In the genomic region with DNA sequence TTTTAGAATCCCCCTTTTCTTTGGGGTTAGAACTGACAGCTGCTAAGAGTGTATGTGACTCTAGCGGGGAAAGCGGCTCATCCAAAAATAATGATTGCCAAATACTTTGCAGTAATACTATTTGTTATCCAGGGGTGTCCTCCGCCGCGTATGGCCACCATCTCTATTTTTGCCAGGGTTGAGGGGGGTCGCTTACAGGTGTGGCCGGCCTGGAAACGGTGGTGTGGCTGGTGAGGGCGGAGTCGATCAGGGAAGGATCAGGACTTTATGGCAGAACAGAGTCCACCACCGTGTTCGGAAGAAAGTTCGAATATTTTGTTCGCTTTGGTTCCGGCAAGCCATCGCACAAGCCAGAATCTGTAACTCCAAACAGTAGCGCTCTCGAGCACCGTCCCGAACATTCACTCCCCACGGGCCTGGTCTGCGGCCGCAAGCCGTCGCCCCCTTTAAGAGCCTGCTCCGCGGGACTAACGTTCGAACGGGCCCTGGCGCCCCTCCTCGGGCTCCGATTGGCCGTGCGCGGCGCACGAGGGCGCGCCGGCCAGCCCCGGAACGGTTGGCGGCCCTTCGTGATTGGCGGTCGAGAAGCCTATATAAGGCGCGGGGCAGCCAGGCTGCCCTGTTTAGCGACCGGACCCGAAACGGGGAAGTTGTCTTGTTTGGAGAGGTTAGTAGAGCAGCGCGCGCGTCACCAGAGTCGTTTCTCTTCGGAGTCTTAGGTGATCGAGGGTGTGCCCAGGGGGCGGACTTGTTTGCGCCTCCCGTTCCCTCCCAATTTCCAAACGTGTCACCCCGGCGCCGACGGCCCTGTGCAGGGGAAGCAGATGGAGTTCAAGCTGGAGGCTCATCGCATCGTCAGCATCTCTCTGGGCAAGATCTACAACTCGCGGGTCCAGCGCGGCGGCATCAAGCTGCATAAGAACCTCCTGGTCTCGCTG, we compare ENCODE assay signal across 8 cellular contexts. TPM values are rescaled to one million over a fixed set of nuclear protein-coding genes. Genes with fewer than 3 reads are reported as not detected.
DNase-seq lines count a peak whose midpoint lies in the region; ATAC-seq and TF ChIP-seq lines count a peak whose summit lies in the region.

Gene IER5 (plus strand): TSS at position 622 of the 938 bp plus-strand sequence. CDS start 203 bp downstream, at position 825.

- H3K4me2 ChIP-seq in PC-9 = peak within 1 kb of the TSS; percentile 99

- intact Hi-C loops in PC-9 (cut with micrococcal nuclease; ENCODE audit: unreplicated experiment) = loop anchor here (1.0 kb wide), 6 partner anchors 24 to 66 kb away; partner anchors contain the start of gene STX6
- intact Hi-C loops in mucosa of descending colon (cut with DNase I, micrococcal nuclease) = no loop called here

- H3K36me3 ChIP-seq in PC-9 (ENCODE audit: low read depth) (peaks cover 35% of the 10 kb centered on the region), mucosa of descending colon (ENCODE audit: low read depth) (peaks cover 4% of the 10 kb centered on the region)

- peaks cover 37% of the 10 kb centered on the region for H4K20me1 ChIP-seq in PC-9 (ENCODE audit: insufficient read depth)

- POLR2A ChIA-PET in PC-9 (lab: Charles Lee; ENCODE audit: unreplicated experiment) = interaction anchor here (0.6 to 0.9 kb wide), 9 partner anchors 15 to 918 kb away, joined by 3 to 14 read pairs (median 4); partner anchors contain the start of gene MR1

- CTCF ChIA-PET in PC-9 (lab: Charles Lee) = no interaction called here

- H3K4me1 ChIP-seq in PC-9 (replicated peaks; ENCODE audit: insufficient read depth) (peaks cover 39% of the 10 kb centered on the region), mucosa of descending colon (ENCODE audit: low read depth) (peaks cover 36% of the 10 kb centered on the region)

- H3K27ac ChIP-seq in PC-9 (peak within 1 kb of the TSS; percentile 92), epithelial cell of prostate (peak within 1 kb of the TSS; percentile 92)

- H3K9me3 ChIP-seq in PC-9 (ENCODE audit: insufficient read depth, low read depth) (no peaks in the 10 kb centered on the region), mucosa of descending colon (no peaks in the 10 kb centered on the region)

- ATAC-seq in GM21723 (IDR thresholded peaks at IDR 0.05; ENCODE audit: unreplicated experiment) (peak; percentile 72), mucosa of descending colon (peak; percentile 87)

- DNase-seq in DMS53 treated with DMSO at 0.1 percent for 48 hours (lab: John Stamatoyannopoulos, UW; ENCODE audit: unreplicated experiment) (peak; percentile 94), KBM-7 (peak; percentile 98), PC-9 (peak; percentile 90 to 98), activated T-cell treated with anti-CD3 and anti-CD28 coated beads for 48 hours (ENCODE audit: low read depth) (peak; percentile 93), epithelial cell of prostate (ENCODE audit: low read depth, low spot score) (peak; percentile 88), mucosa of descending colon (peak; percentile 98 to 99 (median 98))
- DNase-seq in stimulated activated CD8-positive, alpha-beta memory T cell treated with anti-CD3 and anti-CD28 coated beads, Interleukin-4, amount 100 ng/mL, for 24 hours (ENCODE audit: low read depth) = peak; percentile 88

- peak within 1 kb of the TSS; percentile 91 for H3K4me3 ChIP-seq in PC-9
- H3K4me3 ChIP-seq in mucosa of descending colon = peak within 1 kb of the TSS; percentile 88

- BruUV-seq in PC-9 (replicated peaks; lab: Mats Ljungman, UMichigan) = TSS peak; percentile 91

- H3K79me2 ChIP-seq in PC-9 (ENCODE audit: low read depth) = peaks cover 59% of the 10 kb centered on the region

- no peaks in the 10 kb centered on the region for H3K9me2 ChIP-seq in PC-9 (ENCODE audit: insufficient read depth)

- H2AFZ ChIP-seq in PC-9 = peak within 1 kb of the TSS; percentile 64

- peaks cover 56% of the 10 kb centered on the region for H3F3A ChIP-seq in PC-9 (ENCODE audit: insufficient read depth, low read depth)

- TF ChIP-seq CTCF in PC-9 (conservative IDR thresholded peaks at IDR 0.05) = 0 out of 2 replicates have a peak, but pooled peaks have one; percentile 20
- TF ChIP-seq CTCF in mucosa of descending colon (IDR thresholded peaks at IDR 0.05) = no peak

- no peaks in the 10 kb centered on the region for H3K27me3 ChIP-seq in PC-9 (ENCODE audit: insufficient read depth, low read depth)

- in situ Hi-C loops in KBM-7 (cut with MboI; ENCODE audit: low pct_unique_long_range_greater_than_20kb, low sequenced_read_pairs) = no loop called here

RNA-seq across cellular contexts. Expression of gene IER5, which starts in this region (rescaled TPM):
- total RNA-seq in PC-9 (2021) (21.2 and 23.4 TPM in 2 replicates), mucosa of descending colon (10 to 100 TPM; 15.4 to 16.7 (median 16.4) TPM)

Comparison
In these comparisons a context has a peak if more than half of its experiments do, and no peak if none do; other contexts are left out.
1. Peak in every context shown above with its lines: DNase-seq, ATAC-seq, H3K4me3 ChIP-seq and H3K27ac ChIP-seq.